Comparison of ENCODE assay signal across 26 cellular contexts in genomic region chr12:19959353-19959752, GRCh38.
DNase-seq lines count a peak whose midpoint lies in the region; ATAC-seq, FAIRE-seq and TF ChIP-seq lines count a peak whose summit lies in the region.
"Had no signal": no experiment of that assay in that cellular context is flagged by ENCODE, and none has a peak within 500 bp of the region (broad histone marks: within the 10 kb centered on the region; RNA-seq: fewer than 3 reads in every experiment).

No MANE protein-coding gene starts in this region.

- DNase-seq in A549 (ENCODE audit: low read depth in 1 of 2, low spot score in 1 of 2) = no peak
- DNase-seq in HCEC 1CT = peak; percentile 73
- DNase-seq in dedifferentiated amniotic fluid mesenchymal stem cell (ENCODE audit: extremely low spot score) = peak; percentile 38
- DNase-seq in hepatic stellate cell (ENCODE audit: low spot score) = peak; percentile 8
- DNase-seq in effector memory CD8-positive, alpha-beta T cell = no peak
- no peak for DNase-seq in immature natural killer cell
- no peak for DNase-seq in ureter (ENCODE audit: low spot score)
- DNase-seq: 8988T; activated B cell treated with CpG ODN at 0.5 μM for 24 hours; activated CD4-positive, alpha-beta T cell treated with anti-CD3 and anti-CD28 coated beads, Interleukin-2, amount 10 ng/mL, durations not matched to agents 7 days and 5 days; activated effector memory CD4-positive, alpha-beta T cell treated with Interleukin-2 at 50 U/mL for 16 hours; AML-193; aorta; CD8-positive, alpha-beta T cell; colonic mucosa; hippocampal formation; MV-4-11; stimulated activated naive B cell treated with anti-CD40 and anti-IgM and Interleukin-4, amounts not matched to agents 10 μg/mL and 1 μg/mL and 100 μg/mL, for 72 hours; substantia nigra had no signal

- H3K27ac ChIP-seq in A549 = no peak overlapping the region
- H3K27ac ChIP-seq: colonic mucosa, gastroesophageal sphincter, SJSA1 had no signal

- H3K4me3 ChIP-seq in A549 = no peak overlapping the region
- H3K4me3 ChIP-seq: colonic mucosa, gastroesophageal sphincter, GM12878, SJSA1 had no signal

- TF ChIP-seq POLR2A in A549 (IDR thresholded peaks at IDR 0.05; ENCODE audit: low read length) = no peak

- no peaks in the 10 kb centered on the region for H3K9me3 ChIP-seq in A549
- H3K9me3 ChIP-seq: colonic mucosa, gastroesophageal sphincter, SJSA1 had no signal

- H3K9me3 Mint-ChIP-seq in effector memory CD8-positive, alpha-beta T cell = no peaks in the 10 kb centered on the region
- H3K9me3 Mint-ChIP-seq in immature natural killer cell = peaks cover 0 to 6% (median 0%) of the 10 kb centered on the region in 6 donors
- H3K9me3 Mint-ChIP-seq: activated CD4-positive, alpha-beta T cell treated with anti-CD3 and anti-CD28 coated beads, Interleukin-2, amount 10 ng/mL, durations not matched to agents 7 days and 5 days; CD8-positive, alpha-beta T cell; nephron; type B pancreatic cell had no signal

- H3K4me1 ChIP-seq in A549 = no peaks in the 10 kb centered on the region
- H3K4me1 ChIP-seq: colonic mucosa, gastroesophageal sphincter, SJSA1 had no signal

- ATAC-seq in A549 = no peak
- ATAC-seq in effector memory CD8-positive, alpha-beta T cell (replicated peaks) = no peak
- no peak for ATAC-seq in HG03354 (IDR thresholded peaks at IDR 0.05; ENCODE audit: poor library complexity, severe bottlenecking, unreplicated experiment)
- ATAC-seq: CD8-positive, alpha-beta T cell; gastroesophageal sphincter; GM12878; stimulated activated naive B cell treated with anti-CD40 and anti-IgM and Interleukin-4, amounts not matched to agents 10 μg/mL and 1 μg/mL and 100 μg/mL, for 72 hours had no signal

- H3K36me3 Mint-ChIP-seq in effector memory CD8-positive, alpha-beta T cell (ENCODE audit: insufficient read depth) = no peaks in the 10 kb centered on the region
- H3K36me3 Mint-ChIP-seq in immature natural killer cell = no peaks in the 10 kb centered on the region
- H3K36me3 Mint-ChIP-seq: activated naive CD8-positive, alpha-beta T cell; CD8-positive, alpha-beta T cell; stimulated activated naive B cell treated with anti-CD40 and anti-IgM and Interleukin-4, amounts not matched to agents 10 μg/mL and 1 μg/mL and 100 μg/mL, for 72 hours; type B pancreatic cell had no signal

- no peak overlapping the region for H3K27ac Mint-ChIP-seq in effector memory CD8-positive, alpha-beta T cell
- H3K27ac Mint-ChIP-seq in immature natural killer cell = no peak overlapping the region
- H3K27ac Mint-ChIP-seq: activated B cell treated with CpG ODN at 0.5 μM for 24 hours; activated CD4-positive, alpha-beta T cell treated with anti-CD3 and anti-CD28 coated beads, Interleukin-2, amount 10 ng/mL, durations not matched to agents 7 days and 5 days; activated naive CD8-positive, alpha-beta T cell; CD8-positive, alpha-beta T cell; nephron; stimulated activated naive B cell treated with anti-CD40 and anti-IgM and Interleukin-4, amounts not matched to agents 10 μg/mL and 1 μg/mL and 100 μg/mL, for 72 hours; type B pancreatic cell had no signal

- TF ChIP-seq EP300 in A549 (IDR thresholded peaks at IDR 0.05) = no peak

- H3K4me3 Mint-ChIP-seq in effector memory CD8-positive, alpha-beta T cell = no peak overlapping the region
- H3K4me3 Mint-ChIP-seq in immature natural killer cell = no peak overlapping the region
- H3K4me3 Mint-ChIP-seq: activated B cell treated with CpG ODN at 0.5 μM for 24 hours; activated CD4-positive, alpha-beta T cell treated with anti-CD3 and anti-CD28 coated beads, Interleukin-2, amount 10 ng/mL, durations not matched to agents 7 days and 5 days; activated naive CD8-positive, alpha-beta T cell; CD8-positive, alpha-beta T cell; nephron; stimulated activated naive B cell treated with anti-CD40 and anti-IgM and Interleukin-4, amounts not matched to agents 10 μg/mL and 1 μg/mL and 100 μg/mL, for 72 hours; type B pancreatic cell had no signal

- WGBS in A549 (ENCODE audit: missing lambda C conversion rate) = 37% methylated on average over 1 of the region's 1 CpG

- no peak overlapping the region for H3K4me2 ChIP-seq in A549

- H3K4me1 Mint-ChIP-seq in effector memory CD8-positive, alpha-beta T cell (ENCODE audit: low read depth in 2 of 2) = no peaks in the 10 kb centered on the region
- H3K4me1 Mint-ChIP-seq in immature natural killer cell = no peaks in the 10 kb centered on the region
- H3K4me1 Mint-ChIP-seq: activated B cell treated with CpG ODN at 0.5 μM for 24 hours; activated CD4-positive, alpha-beta T cell treated with anti-CD3 and anti-CD28 coated beads, Interleukin-2, amount 10 ng/mL, durations not matched to agents 7 days and 5 days; stimulated activated naive B cell treated with anti-CD40 and anti-IgM and Interleukin-4, amounts not matched to agents 10 μg/mL and 1 μg/mL and 100 μg/mL, for 72 hours had no signal

- TF ChIP-seq RAD21 in A549 (conservative IDR thresholded peaks at IDR 0.05 in 1 of 2, IDR thresholded peaks at IDR 0.05 in 1 of 2) = no peak

- CTCF ChIA-PET in A549 (lab: Yijun Ruan, JAX) = no interaction called here

- FAIRE-seq in A549 (lab: Jason Lieb, UNC) = no peak

- no peaks in the 10 kb centered on the region for H3K27me3 Mint-ChIP-seq in effector memory CD8-positive, alpha-beta T cell
- H3K27me3 Mint-ChIP-seq in immature natural killer cell (ENCODE audit: low read depth in 3 of 3) = no peaks in the 10 kb centered on the region
- H3K27me3 Mint-ChIP-seq: activated B cell treated with CpG ODN at 0.5 μM for 24 hours; activated CD4-positive, alpha-beta T cell treated with anti-CD3 and anti-CD28 coated beads, Interleukin-2, amount 10 ng/mL, durations not matched to agents 7 days and 5 days; activated naive CD8-positive, alpha-beta T cell; stimulated activated naive B cell treated with anti-CD40 and anti-IgM and Interleukin-4, amounts not matched to agents 10 μg/mL and 1 μg/mL and 100 μg/mL, for 72 hours had no signal

- POLR2A ChIA-PET in A549 (lab: Yijun Ruan, JAX) = no interaction called here

- TF ChIP-seq CTCF in A549 (IDR thresholded peaks at IDR 0.05) = no peak

TF ChIP-seq in A549, 52 proteins besides CTCF, POLR2A, EP300 and RAD21:
- TF ChIP-seq JUNB (IDR thresholded peaks at IDR 0.05) (no peak), NFE2L2 (conservative IDR thresholded peaks at IDR 0.05; ENCODE audit: low read length) (no peak), MAFK (IDR thresholded peaks at IDR 0.05; ENCODE audit: partially characterized antibody) (peak; percentile 12), FOSB (CRISPR knock-in tag; IDR thresholded peaks at IDR 0.05) (no peak)

Comparison
In these comparisons a context has a peak if more than half of its experiments do, and no peak if none do; other contexts are left out.
1. DNase-seq: peak in HCEC 1CT (single experiment), dedifferentiated amniotic fluid mesenchymal stem cell (single experiment) and hepatic stellate cell (single experiment); none in A549 (0 of 2), effector memory CD8-positive, alpha-beta T cell (0 of 3), immature natural killer cell (0 of 3) and ureter (single experiment).